Comparison of ENCODE assay signal across 14 cellular contexts in genomic region chr20:63133481-63134091, GRCh38.
DNase-seq lines count a peak whose midpoint lies in the region; ATAC-seq and TF ChIP-seq lines count a peak whose summit lies in the region.
"Had no signal": no experiment of that assay in that cellular context is flagged by ENCODE, and none has a peak within 500 bp of the region (broad histone marks: within the 10 kb centered on the region; RNA-seq: fewer than 3 reads in every experiment).

No MANE protein-coding gene starts in this region.

- ATAC-seq in RWPE2 (ENCODE audit: low read depth), result peak; percentile 10; the same call in 1 of the 3 replicates

- intact Hi-C loops in CD14-positive monocyte (cut with micrococcal nuclease), result no loop called here
- intact Hi-C loops in sigmoid colon (cut with DNase I), result no loop called here
- intact Hi-C loops in vagina (cut with DNase I), result no loop called here

- no peak overlapping the region for H3K27ac Mint-ChIP-seq in CD14-positive monocyte
- H3K27ac Mint-ChIP-seq: GM23338, HFFc6 had no signal

- peak; percentile 37 for DNase-seq in CD14-positive monocyte (ENCODE audit: low spot score)
- peak; percentile 76 for DNase-seq in RWPE2 (ENCODE audit: low spot score)
- DNase-seq in mesenteric fat pad (ENCODE audit: low spot score), result peak; percentile 69
- peak; percentile 46 for DNase-seq in sigmoid colon
- DNase-seq in substantia nigra (lab: John Stamatoyannopoulos, UW), result no peak
- no peak for DNase-seq in vagina (ENCODE audit: extremely low spot score in 2 of 2)
- DNase-seq in HCEC 1CT, result no peak
- DNase-seq: DMS 273 treated with DMSO at 0.1 percent for 48 hours, HFFc6, NCI-H1105 treated with DMSO at 0.1 percent for 48 hours, NCI-H187, NCI-H446, SHP77 had no signal

- no peak for TF ChIP-seq EP300 in sigmoid colon (IDR thresholded peaks at IDR 0.05)

- H3K4me1 Mint-ChIP-seq in CD14-positive monocyte, result no peaks in the 10 kb centered on the region

- 88 to 91% methylated on average over 15 of the region's 15 CpGs for WGBS in sigmoid colon, 2 donors

- peaks cover 7 to 12% (median 11%) of the 10 kb centered on the region in 3 donors for H3K27me3 Mint-ChIP-seq in CD14-positive monocyte (ENCODE audit: low read depth in 3 of 3)

- TF ChIP-seq POLR2A in sigmoid colon (IDR thresholded peaks at IDR 0.05) (no peak), vagina (IDR thresholded peaks at IDR 0.05) (no peak)

- H3K9me3 ChIP-seq in RWPE2 (ENCODE audit: severe bottlenecking) (no peaks in the 10 kb centered on the region), sigmoid colon (no peaks in the 10 kb centered on the region), vagina (no peaks in the 10 kb centered on the region)

- H3K27ac ChIP-seq in RWPE2 (ENCODE audit: poor library complexity, severe bottlenecking), result no peak overlapping the region
- no peak overlapping the region for H3K27ac ChIP-seq in sigmoid colon
- H3K27ac ChIP-seq in substantia nigra (ENCODE audit: low read depth, low read length, poor library complexity, severe bottlenecking), result no peak overlapping the region
- no peak overlapping the region for H3K27ac ChIP-seq in vagina

- H3K9me3 Mint-ChIP-seq in CD14-positive monocyte, result peaks cover 0 to 2% (median 0%) of the 10 kb centered on the region in 7 donors
- H3K9me3 Mint-ChIP-seq: GM23338, HFFc6 had no signal

- TF ChIP-seq CTCF in CD14-positive monocyte (IDR thresholded peaks at IDR 0.05) (no peak), RWPE2 (IDR thresholded peaks at IDR 0.05; ENCODE audit: poor library complexity, severe bottlenecking) (no peak), sigmoid colon (IDR thresholded peaks at IDR 0.05) (no peak), vagina (IDR thresholded peaks at IDR 0.05) (no peak)

- peaks cover 49% of the 10 kb centered on the region for H3K27me3 ChIP-seq in RWPE2 (ENCODE audit: insufficient read depth, poor library complexity, severe bottlenecking)
- peaks cover 6 to 63% (median 20%) of the 10 kb centered on the region in 3 donors for H3K27me3 ChIP-seq in sigmoid colon
- no peaks in the 10 kb centered on the region for H3K27me3 ChIP-seq in vagina

- H3K36me3 Mint-ChIP-seq in CD14-positive monocyte, result no peaks in the 10 kb centered on the region

- H3K4me1 ChIP-seq in RWPE2 (ENCODE audit: insufficient read depth, poor library complexity, severe bottlenecking) (no peaks in the 10 kb centered on the region), sigmoid colon (no peaks in the 10 kb centered on the region), vagina (no peaks in the 10 kb centered on the region)

- no peak overlapping the region for H3K4me3 Mint-ChIP-seq in CD14-positive monocyte
- H3K4me3 Mint-ChIP-seq: GM23338, HFFc6 had no signal

- H3K36me3 ChIP-seq in RWPE2 (ENCODE audit: low read depth), result no peaks in the 10 kb centered on the region
- no peaks in the 10 kb centered on the region for H3K36me3 ChIP-seq in sigmoid colon
- H3K36me3 ChIP-seq in vagina, result no peaks in the 10 kb centered on the region

- H3K4me3 ChIP-seq in RWPE2 (ENCODE audit: severe bottlenecking) (no peak overlapping the region), sigmoid colon (no peak overlapping the region), vagina (no peak overlapping the region)
- H3K4me3 ChIP-seq: GM23338 had no signal

Comparison
In these comparisons a context has a peak if more than half of its experiments do, and no peak if none do; other contexts are left out.
1. DNase-seq: peak in CD14-positive monocyte (single experiment), RWPE2 (single experiment), mesenteric fat pad (single experiment) and sigmoid colon (single experiment); none in substantia nigra (0 of 49), vagina (0 of 2) and HCEC 1CT (single experiment).